Comparison of ENCODE assay signal across 14 cellular contexts in genomic region chr17:2435852-2436251, GRCh38. TPM values are rescaled to one million over a fixed set of nuclear protein-coding genes. Genes with fewer than 3 reads are reported as not detected.
A peak's percentile ranks its signal among the peaks of the same experiment; 100 is the strongest.
DNase-seq lines count a peak whose midpoint lies in the region; ATAC-seq, FAIRE-seq and TF ChIP-seq lines count a peak whose summit lies in the region.
"Had no signal": no experiment of that assay in that cellular context is flagged by ENCODE, and none has a peak within 500 bp of the region (broad histone marks: within the 10 kb centered on the region; RNA-seq: fewer than 3 reads in every experiment).

No MANE protein-coding gene starts in this region.

- H3K4me3 ChIP-seq in endocrine pancreas (ENCODE audit: control insufficient read depth, insufficient read depth, low read length) (peak overlapping the region; percentile 72), thyroid gland (replicated peaks in 1 of 3) (no peak overlapping the region)

- peak overlapping the region; percentile 25 to 66 (median 60) for H3K27ac ChIP-seq in thyroid gland
- H3K27ac ChIP-seq: VCaP had no signal

- intact Hi-C loops in thyroid gland (cut with DNase I) = no loop called here

- H3K27me3 ChIP-seq in endocrine pancreas (ENCODE audit: control insufficient read depth, insufficient read depth, low read length) = no peaks in the 10 kb centered on the region
- no peaks in the 10 kb centered on the region for H3K27me3 ChIP-seq in thyroid gland

- no peak overlapping the region for H3K4me3 Mint-ChIP-seq in T-helper 2 cell treated with Interferon-gamma antibody and Interleukin-4, amounts not matched to agents 5 μg/mL and 100 μg/mL, for 36 hours
- H3K4me3 Mint-ChIP-seq: stimulated activated naive CD8-positive, alpha-beta T cell treated with anti-CD3 and anti-CD28 coated beads, Interleukin-15, amount 100 ng/mL, for 72 hours had no signal

- TF ChIP-seq POLR2A in thyroid gland (IDR thresholded peaks at IDR 0.05) = peak in 1 of 2 donors; percentile 8
- no peak for TF ChIP-seq POLR2A in GM12891 (IDR thresholded peaks at IDR 0.05; ENCODE audit: low read depth, low read length)

- no peaks in the 10 kb centered on the region for H3K27me3 Mint-ChIP-seq in T-helper 2 cell treated with Interferon-gamma antibody and Interleukin-4, amounts not matched to agents 5 μg/mL and 100 μg/mL, for 36 hours (ENCODE audit: low read depth)
- H3K27me3 Mint-ChIP-seq: stimulated activated naive CD8-positive, alpha-beta T cell treated with anti-CD3 and anti-CD28 coated beads, Interleukin-15, amount 100 ng/mL, for 72 hours had no signal

- H3K4me1 ChIP-seq in endocrine pancreas (ENCODE audit: control insufficient read depth, insufficient read depth, low read length) (peaks cover 11% of the 10 kb centered on the region), thyroid gland (peaks cover 18 to 28% of the 10 kb centered on the region in 2 donors)

- no peak for TF ChIP-seq CTCF in thyroid gland (IDR thresholded peaks at IDR 0.05)

- H3K4me1 Mint-ChIP-seq in T-helper 2 cell treated with Interferon-gamma antibody and Interleukin-4, amounts not matched to agents 5 μg/mL and 100 μg/mL, for 36 hours (ENCODE audit: low read depth) = no peaks in the 10 kb centered on the region
- H3K4me1 Mint-ChIP-seq: stimulated activated naive CD8-positive, alpha-beta T cell treated with anti-CD3 and anti-CD28 coated beads, Interleukin-15, amount 100 ng/mL, for 72 hours had no signal

- H3K36me3 Mint-ChIP-seq in T-helper 2 cell treated with Interferon-gamma antibody and Interleukin-4, amounts not matched to agents 5 μg/mL and 100 μg/mL, for 36 hours (ENCODE audit: low read depth) = peaks cover 26% of the 10 kb centered on the region

- H3K27ac Mint-ChIP-seq in T-helper 2 cell treated with Interferon-gamma antibody and Interleukin-4, amounts not matched to agents 5 μg/mL and 100 μg/mL, for 36 hours = peak overlapping the region; percentile 15

- ATAC-seq in GM21367 (IDR thresholded peaks at IDR 0.05; ENCODE audit: unreplicated experiment) = no peak
- ATAC-seq: stimulated activated naive CD8-positive, alpha-beta T cell treated with anti-CD3 and anti-CD28 coated beads, Interleukin-15, amount 100 ng/mL, for 72 hours had no signal

- FAIRE-seq in GM12891 (lab: Jason Lieb, UNC) = no peak
- FAIRE-seq: A204.1 had no signal

- no peak for DNase-seq in T-helper 2 cell treated with Interferon-gamma antibody and Interleukin-4, amounts not matched to agents 5 μg/mL and 100 μg/mL, for 36 hours (ENCODE audit: low spot score)
- DNase-seq in T-helper 2 cell (no peak), NCI-H345 treated with DMSO at 0.1 percent for 48 hours (lab: John Stamatoyannopoulos, UW; ENCODE audit: unreplicated experiment) (peak; percentile 81), thyroid gland (peak; percentile 81 to 85), GM12891 (ENCODE audit: insufficient read length, low spot score) (no peak)
- DNase-seq in activated CD4-positive, alpha-beta T cell treated with anti-CD3 and anti-CD28 coated beads for 48 hours = no peak
- DNase-seq: DND-41; left cardiac atrium; Right ventricle myocardium superior; stimulated activated naive CD8-positive, alpha-beta T cell treated with anti-CD3 and anti-CD28 coated beads, Interleukin-15, amount 100 ng/mL, for 72 hours had no signal

- no peaks in the 10 kb centered on the region for H3K9me3 Mint-ChIP-seq in T-helper 2 cell treated with Interferon-gamma antibody and Interleukin-4, amounts not matched to agents 5 μg/mL and 100 μg/mL, for 36 hours
- H3K9me3 Mint-ChIP-seq: stimulated activated naive CD8-positive, alpha-beta T cell treated with anti-CD3 and anti-CD28 coated beads, Interleukin-15, amount 100 ng/mL, for 72 hours had no signal

- H3K9me3 ChIP-seq in endocrine pancreas (ENCODE audit: control insufficient read depth, low read length) = no peaks in the 10 kb centered on the region
- H3K9me3 ChIP-seq in thyroid gland = no peaks in the 10 kb centered on the region

- WGBS in thyroid gland, 2 donors = 40 to 44% methylated on average over 9 of the region's 9 CpGs

- no peak overlapping the region for H3K9ac ChIP-seq in endocrine pancreas (ENCODE audit: control insufficient read depth, insufficient read depth, low read length)

- no peaks in the 10 kb centered on the region for H3K36me3 ChIP-seq in endocrine pancreas (ENCODE audit: control insufficient read depth, insufficient read depth, low read length)
- peaks cover 0 to 13% of the 10 kb centered on the region in 2 donors for H3K36me3 ChIP-seq in thyroid gland

TF ChIP-seq in GM12891, 5 proteins besides CTCF, POLR2A, EP300 and RAD21:
- TF ChIP-seq POU2F2 (IDR thresholded peaks at IDR 0.05; ENCODE audit: low read depth, low read length) = no peak
- TF ChIP-seq POLR2AphosphoS5 (IDR thresholded peaks at IDR 0.05; ENCODE audit: low read depth, low read length) = no peak
- no peak for TF ChIP-seq PAX5 (IDR thresholded peaks at IDR 0.05; ENCODE audit: insufficient read depth, low read length, severe bottlenecking)
- TF ChIP-seq TAF1 (IDR thresholded peaks at IDR 0.05; ENCODE audit: low read depth, low read length) = no peak
- TF ChIP-seq SPI1 (IDR thresholded peaks at IDR 0.05; ENCODE audit: low read depth, low read length) = no peak

RNA-seq across cellular contexts. Expression of gene MNT, which starts 35.0 kb away (rescaled TPM):
- 10 to 100 TPM in 3 of 4 donors, 1 to 10 TPM in 1; 8.2 to 28.9 (median 10.9) TPM for total RNA-seq in thyroid gland
- polyA plus RNA-seq in GM12891 (2012; ENCODE audit: low read depth, missing spikeins) = 7.7 TPM

Comparison
In these comparisons a context has a peak if more than half of its experiments do, and no peak if none do; other contexts are left out.
1. DNase-seq: peak in NCI-H345 treated with DMSO at 0.1 percent for 48 hours (single experiment) and thyroid gland (2 of 2); none in T-helper 2 cell treated with Interferon-gamma antibody and Interleukin-4, amounts not matched to agents 5 μg/mL and 100 μg/mL, for 36 hours (single experiment), T-helper 2 cell (0 of 5), GM12891 (single experiment) and activated CD4-positive, alpha-beta T cell treated with anti-CD3 and anti-CD28 coated beads for 48 hours (single experiment).